Comparison of ENCODE assay signal across 1 cellular context in genomic region chr14:92106095-92106937, GRCh38.
TF ChIP-seq lines count a peak whose summit lies in the region.

Gene ATXN3 (minus strand): TSS chr14:92106582. CDS start chr14:92106552, 30 bp downstream.

TF ChIP-seq in GM12878, 131 proteins besides CTCF, POLR2A, EP300 and RAD21 (continued from another document):
- TF ChIP-seq E2F4 (IDR thresholded peaks at IDR 0.05; ENCODE audit: low read depth, low read length) (no peak), SMARCA5 (IDR thresholded peaks at IDR 0.05) (0 out of 2 replicates have a peak, but pooled peaks have one; percentile 45), CHD4 (IDR thresholded peaks at IDR 0.05) (no peak), SPI1 (IDR thresholded peaks at IDR 0.05; ENCODE audit: borderline replicate concordance, insufficient read depth, low read depth, low read length) (no peak), ZBTB33 (IDR thresholded peaks at IDR 0.05) (no peak), MEF2A (IDR thresholded peaks at IDR 0.05; ENCODE audit: insufficient read depth, low read depth, low read length) (no peak), ZBED1 (IDR thresholded peaks at IDR 0.05; ENCODE audit: borderline replicate concordance) (no peak), RFX5 (IDR thresholded peaks at IDR 0.05; ENCODE audit: low read depth, low read length) (0 out of 2 replicates have a peak, but pooled peaks have one; percentile 37), CBX3 (IDR thresholded peaks at IDR 0.05; ENCODE audit: borderline replicate concordance, low read depth) (no peak), JUND (IDR thresholded peaks at IDR 0.05; ENCODE audit: low read depth, low read length) (no peak)
